13 cellular contexts compared by ENCODE assay signal in genomic region chr11:19101803-19102520, GRCh38. TPM values are rescaled to one million over a fixed set of nuclear protein-coding genes. Genes with fewer than 3 reads are reported as not detected.
DNase-seq lines count a peak whose midpoint lies in the region; ATAC-seq, FAIRE-seq and TF ChIP-seq lines count a peak whose summit lies in the region.
"Had no signal": no experiment of that assay in that cellular context is flagged by ENCODE, and none has a peak within 500 bp of the region (broad histone marks: within the 10 kb centered on the region; RNA-seq: fewer than 3 reads in every experiment).

No MANE protein-coding gene starts in this region.

- no peaks in the 10 kb centered on the region for H3K9me2 ChIP-seq in PC-3 (replicated peaks; ENCODE audit: low read length)

- no peaks in the 10 kb centered on the region for H3F3A ChIP-seq in PC-3 (ENCODE audit: low read length, unreplicated experiment)

- BruUV-seq in PC-3 (replicated peaks; lab: Mats Ljungman, UMichigan), result no TSS peak

- H3K9me3 Mint-ChIP-seq in activated T-cell treated with anti-CD3 and anti-CD28 coated beads, Interleukin-2, amount 50 U/mL, for 4 hours, result peaks cover 8% of the 10 kb centered on the region
- H3K9me3 Mint-ChIP-seq: activated T-helper 2 cell treated with anti-CD3 and anti-CD28 coated beads, Interferon-gamma antibody, Interleukin-2, Interleukin-4, amounts not matched to agents 10 μg/mL and 5 μg/mL and 100 μg/mL, durations not matched to agents 14 hours and 24 hours and 36 hours had no signal

- POLR2A ChIA-PET in PC-3 (lab: Charles Lee; ENCODE audit: unreplicated experiment), result no interaction called here

- ATAC-seq in PC-3, result peak; percentile 91
- peak; percentile 86 for ATAC-seq in left colon
- no peak for ATAC-seq in activated T-cell treated with anti-CD3 and anti-CD28 coated beads, Interleukin-2, amount 50 U/mL, for 4 hours
- no peak for ATAC-seq in HG03439 (IDR thresholded peaks at IDR 0.05; ENCODE audit: unreplicated experiment)

- no peak for FAIRE-seq in RCC 7860 (lab: Jason Lieb, UNC)
- FAIRE-seq: D721Med had no signal

- TF ChIP-seq CTCF in PC-3 (conservative IDR thresholded peaks at IDR 0.05; ENCODE audit: low read depth, low read length), result no peak

- H3K36me3 ChIP-seq in PC-3 (ENCODE audit: low read depth, low read length), result no peaks in the 10 kb centered on the region

- intact Hi-C loops in PC-3 (cut with micrococcal nuclease), result loop anchor here (2.0 kb wide), 1 partner anchor 21 kb away; no protein-coding TSS in a partner anchor
- intact Hi-C loops in left colon (cut with DNase I, micrococcal nuclease), result no loop called here
- intact Hi-C loops in cardiac septum (cut with DNase I), result no loop called here

- CTCF ChIA-PET in PC-3 (lab: Charles Lee), result interaction anchor here (0.6 kb wide), 1 partner anchor 26 kb away, joined by 4 read pairs; no protein-coding TSS in a partner anchor

- H3K4me1 Mint-ChIP-seq in activated T-cell treated with anti-CD3 and anti-CD28 coated beads, Interleukin-2, amount 50 U/mL, for 4 hours (ENCODE audit: low read depth), result no peaks in the 10 kb centered on the region

- no peaks in the 10 kb centered on the region for H3K36me3 Mint-ChIP-seq in activated T-cell treated with anti-CD3 and anti-CD28 coated beads, Interleukin-2, amount 50 U/mL, for 4 hours (ENCODE audit: insufficient read depth)

- H3K4me2 ChIP-seq in PC-3 (ENCODE audit: low read length), result peak overlapping the region; percentile 60

- no peaks in the 10 kb centered on the region for H3K27me3 ChIP-seq in PC-3 (ENCODE audit: low read length)

- H3K4me1 ChIP-seq in PC-3 (ENCODE audit: insufficient read depth, low read length), result peaks cover 26% of the 10 kb centered on the region

- no peak overlapping the region for H3K27ac ChIP-seq in PC-3 (ENCODE audit: low read length)

- DNase-seq in DMS53 (lab: John Stamatoyannopoulos, UW), result peak; percentile 93
- DNase-seq in NCI-H146 treated with DMSO at 0.1 percent for 48 hours (lab: John Stamatoyannopoulos, UW; ENCODE audit: unreplicated experiment), result peak; percentile 33
- DNase-seq in PC-3, result peak; percentile 79
- no peak for DNase-seq in left colon
- DNase-seq in activated T-cell treated with anti-CD3 and anti-CD28 coated beads, Interleukin-2, amount 50 U/mL, for 4 hours, result no peak
- DNase-seq in RCC 7860 (ENCODE audit: low spot score), result no peak
- DNase-seq in cardiac septum (ENCODE audit: low spot score), result no peak
- DNase-seq: amygdala, NCI-H2081, SW 1271 had no signal

- no peaks in the 10 kb centered on the region for H3K79me2 ChIP-seq in PC-3 (ENCODE audit: low read length)

- no peak overlapping the region for H2AFZ ChIP-seq in PC-3 (ENCODE audit: low read length)

- H4K20me1 ChIP-seq in PC-3 (ENCODE audit: low read length), result no peaks in the 10 kb centered on the region

- no peak overlapping the region for H3K4me3 ChIP-seq in PC-3 (ENCODE audit: low read length)

- H3K9me3 ChIP-seq in PC-3 (ENCODE audit: low read length), result no peaks in the 10 kb centered on the region

- peaks cover 11% of the 10 kb centered on the region for H3K27me3 Mint-ChIP-seq in activated T-cell treated with anti-CD3 and anti-CD28 coated beads, Interleukin-2, amount 50 U/mL, for 4 hours (ENCODE audit: low read depth)

- H3K9ac ChIP-seq in PC-3 (ENCODE audit: low read length), result no peak overlapping the region

- no peak overlapping the region for H3K4me3 Mint-ChIP-seq in activated T-cell treated with anti-CD3 and anti-CD28 coated beads, Interleukin-2, amount 50 U/mL, for 4 hours

RNA-seq across cellular contexts. Expression of gene ZDHHC13, which starts 15.0 kb away (rescaled TPM):
- total RNA-seq in PC-3 (2014; rRNA removed), result 13.5 and 21.2 TPM in 2 replicates
- total RNA-seq in left colon, result 10 to 100 TPM; 30.5 to 32.9 TPM
- total RNA-seq in activated T-cell treated with anti-CD3 and anti-CD28 coated beads, Interleukin-2, amount 50 U/mL, for 4 hours, result 10 to 100 TPM; 12.3 to 13.8 (median 13.5) TPM
- 7.8 TPM for total RNA-seq in cardiac septum

RNA-seq across cellular contexts. Expression of gene MRGPRX2, which starts 41.4 kb away (rescaled TPM):
- not detected in 2 replicates for total RNA-seq in PC-3 (2014; rRNA removed)
- under 1 TPM in 1 of 2 donors, not detected in 1; 0.11 TPM for total RNA-seq in left colon
- not detected for total RNA-seq in activated T-cell treated with anti-CD3 and anti-CD28 coated beads, Interleukin-2, amount 50 U/mL, for 4 hours
- total RNA-seq in cardiac septum, result not detected
- total RNA-seq: activated T-helper 2 cell treated with anti-CD3 and anti-CD28 coated beads, Interferon-gamma antibody, Interleukin-2, Interleukin-4, amounts not matched to agents 10 μg/mL and 5 μg/mL and 100 μg/mL, durations not matched to agents 14 hours and 24 hours and 36 hours had no signal

Comparison
In these comparisons a context has a peak if more than half of its experiments do, and no peak if none do; other contexts are left out.
1. DNase-seq: peak in DMS53 (single experiment), NCI-H146 treated with DMSO at 0.1 percent for 48 hours (single experiment) and PC-3 (single experiment); none in left colon (0 of 2), activated T-cell treated with anti-CD3 and anti-CD28 coated beads, Interleukin-2, amount 50 U/mL, for 4 hours (single experiment), RCC 7860 (single experiment) and cardiac septum (single experiment).
2. ATAC-seq: peak in PC-3 (single experiment) and left colon (single experiment); none in activated T-cell treated with anti-CD3 and anti-CD28 coated beads, Interleukin-2, amount 50 U/mL, for 4 hours (0 of 2) and HG03439 (single experiment).